ENCODE assay signal across 39 cellular contexts in the genomic region with DNA sequence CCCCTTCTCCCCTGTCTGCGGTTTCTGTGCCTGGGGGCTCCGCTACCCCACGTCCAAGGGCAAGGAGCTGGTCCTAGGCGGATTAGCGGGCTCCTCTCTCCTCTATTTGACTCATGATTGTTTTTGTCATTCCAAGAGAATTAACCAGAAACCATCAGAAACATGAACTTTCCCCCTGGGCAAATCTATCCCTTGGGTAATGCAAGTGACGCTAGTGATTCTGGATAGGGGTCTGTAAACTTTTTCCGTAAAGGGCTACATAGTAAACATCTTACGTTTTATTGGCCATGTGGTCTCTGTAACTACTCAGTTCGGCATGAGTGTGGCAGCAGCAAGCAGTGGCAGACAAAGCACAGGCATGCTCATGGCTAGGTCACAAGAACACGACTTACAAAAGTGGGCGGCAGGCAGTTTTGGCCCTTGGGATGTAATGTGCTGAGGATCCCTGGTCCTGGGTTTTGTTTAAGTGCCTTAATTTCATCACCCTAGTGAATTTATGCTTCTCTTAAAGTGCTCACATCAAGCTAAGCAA. TPM values are rescaled to one million over a fixed set of nuclear protein-coding genes. Genes with fewer than 3 reads are reported as not detected.
"Had no signal": no experiment of that assay in that cellular context is flagged by ENCODE, and none has a peak within 500 bp of the region (broad histone marks: within the 10 kb centered on the region; RNA-seq: fewer than 3 reads in every experiment).

No MANE protein-coding gene starts in this region.

- H3K9me3 Mint-ChIP-seq: activated naive CD4-positive, alpha-beta T cell treated with anti-CD3 and anti-CD28 coated beads for 36 hours; activated naive CD4-positive, alpha-beta T cell treated with anti-CD3 and anti-CD28 coated beads, Interleukin-2, amount 50 U/mL, for 72 hours; activated T-cell treated with anti-CD3 and anti-CD28 coated beads, Interleukin-2, amount 50 U/mL, for 24 hours; activated T-helper 2 cell treated with anti-CD3 and anti-CD28 coated beads, Interferon-gamma antibody, Interleukin-2, Interleukin-4, amounts not matched to agents 10 μg/mL and 5 μg/mL and 100 μg/mL, durations not matched to agents 14 hours and 24 hours and 36 hours had no signal

- H3K9me3 ChIP-seq: adrenal gland, body of pancreas, breast epithelium had no signal

- DNase-seq: activated CD4-positive, alpha-beta T cell treated with anti-CD3 and anti-CD28 coated beads for 1 hour; activated CD4-positive, alpha-beta T cell treated with anti-CD3 and anti-CD28 coated beads for 48 hours; activated CD4-positive, alpha-beta T cell treated with anti-CD3 and anti-CD28 coated beads, Interleukin-2, amount 50 U/mL, for 4 hours; activated CD4-positive, CD25-positive, alpha-beta regulatory T cell; activated CD8-positive, alpha-beta T cell treated with anti-CD3 and anti-CD28 coated beads, Interleukin-2, amount 10 ng/mL, durations not matched to agents 7 days and 5 days; activated gamma-delta T cell; activated naive CD4-positive, alpha-beta T cell treated with anti-CD3 and anti-CD28 coated beads for 36 hours; activated T-cell treated with anti-CD3 and anti-CD28 coated beads, Interleukin-2, amount 50 U/mL, for 24 hours; body of pancreas; Karpas-422; KBM-7; MM.1S; MV-4-11; NCI-H1092; NCI-H1417; NCI-H146; NCI-H187; NCI-H2081; NCI-H2171 treated with DMSO at 0.1 percent for 48 hours; NCI-H226; NCI-H446 treated with DMSO at 0.1 percent for 48 hours; NCI-H524; NCI-H69; NCI-H82; SIG-M5; SW 1271; T-helper 1 cell; T-helper 2 cell; T-helper 9 cell had no signal

- H3K36me3 ChIP-seq: adrenal gland, breast epithelium, WERI-Rb-1 had no signal

- H3K4me3 ChIP-seq: adrenal gland, body of pancreas, breast epithelium had no signal

- H3K27ac ChIP-seq: adrenal gland, body of pancreas, breast epithelium, RWPE1, WERI-Rb-1 had no signal

- H3K4me1 ChIP-seq: adrenal gland, body of pancreas, breast epithelium had no signal

- H3K36me3 Mint-ChIP-seq: activated naive CD4-positive, alpha-beta T cell treated with anti-CD3 and anti-CD28 coated beads, Interleukin-2, amount 50 U/mL, for 72 hours had no signal

- H3K27me3 Mint-ChIP-seq: activated T-cell treated with anti-CD3 and anti-CD28 coated beads, Interleukin-2, amount 50 U/mL, for 24 hours had no signal

- H3K27ac Mint-ChIP-seq: activated CD8-positive, alpha-beta T cell treated with anti-CD3 and anti-CD28 coated beads, Interleukin-2, amount 10 ng/mL, durations not matched to agents 7 days and 5 days; activated naive CD4-positive, alpha-beta T cell treated with anti-CD3 and anti-CD28 coated beads for 36 hours; activated naive CD4-positive, alpha-beta T cell treated with anti-CD3 and anti-CD28 coated beads, Interleukin-2, amount 50 U/mL, for 72 hours; activated T-cell treated with anti-CD3 and anti-CD28 coated beads, Interleukin-2, amount 50 U/mL, for 24 hours; activated T-helper 2 cell treated with anti-CD3 and anti-CD28 coated beads, Interferon-gamma antibody, Interleukin-2, Interleukin-4, amounts not matched to agents 10 μg/mL and 5 μg/mL and 100 μg/mL, durations not matched to agents 14 hours and 24 hours and 36 hours had no signal

- H3K27me3 ChIP-seq: adrenal gland, body of pancreas, breast epithelium had no signal

- ATAC-seq: activated CD8-positive, alpha-beta T cell treated with anti-CD3 and anti-CD28 coated beads, Interleukin-2, amount 10 ng/mL, durations not matched to agents 7 days and 5 days; activated naive CD4-positive, alpha-beta T cell treated with anti-CD3 and anti-CD28 coated beads, Interleukin-2, amount 50 U/mL, for 72 hours; body of pancreas; Panc1; Right ventricle myocardium inferior had no signal

- H3K4me3 Mint-ChIP-seq: activated CD8-positive, alpha-beta T cell treated with anti-CD3 and anti-CD28 coated beads, Interleukin-2, amount 10 ng/mL, durations not matched to agents 7 days and 5 days; activated naive CD4-positive, alpha-beta T cell treated with anti-CD3 and anti-CD28 coated beads for 36 hours; activated T-cell treated with anti-CD3 and anti-CD28 coated beads, Interleukin-2, amount 50 U/mL, for 24 hours had no signal

RNA-seq across cellular contexts. Expression of a gene that starts 0.7 kb away (rescaled TPM):
- total RNA-seq: activated CD8-positive, alpha-beta T cell treated with anti-CD3 and anti-CD28 coated beads, Interleukin-2, amount 10 ng/mL, durations not matched to agents 7 days and 5 days; activated naive CD4-positive, alpha-beta T cell treated with anti-CD3 and anti-CD28 coated beads for 36 hours; activated naive CD4-positive, alpha-beta T cell treated with anti-CD3 and anti-CD28 coated beads, Interleukin-2, amount 50 U/mL, for 72 hours; activated T-helper 2 cell treated with anti-CD3 and anti-CD28 coated beads, Interferon-gamma antibody, Interleukin-2, Interleukin-4, amounts not matched to agents 10 μg/mL and 5 μg/mL and 100 μg/mL, durations not matched to agents 14 hours and 24 hours and 36 hours; adrenal gland; astrocyte; body of pancreas; breast epithelium; cardiac septum; Right ventricle myocardium inferior had no signal
- polyA plus RNA-seq: adrenal gland had no signal

RNA-seq across cellular contexts. Expression of a gene that starts 12.5 kb away (rescaled TPM):
- total RNA-seq: activated CD8-positive, alpha-beta T cell treated with anti-CD3 and anti-CD28 coated beads, Interleukin-2, amount 10 ng/mL, durations not matched to agents 7 days and 5 days; activated naive CD4-positive, alpha-beta T cell treated with anti-CD3 and anti-CD28 coated beads for 36 hours; activated naive CD4-positive, alpha-beta T cell treated with anti-CD3 and anti-CD28 coated beads, Interleukin-2, amount 50 U/mL, for 72 hours; activated T-helper 2 cell treated with anti-CD3 and anti-CD28 coated beads, Interferon-gamma antibody, Interleukin-2, Interleukin-4, amounts not matched to agents 10 μg/mL and 5 μg/mL and 100 μg/mL, durations not matched to agents 14 hours and 24 hours and 36 hours; adrenal gland; astrocyte; body of pancreas; breast epithelium; cardiac septum; Right ventricle myocardium inferior had no signal
- polyA plus RNA-seq: adrenal gland had no signal

RNA-seq across cellular contexts. Expression of a gene that starts 38.9 kb away (rescaled TPM):
- total RNA-seq: activated CD8-positive, alpha-beta T cell treated with anti-CD3 and anti-CD28 coated beads, Interleukin-2, amount 10 ng/mL, durations not matched to agents 7 days and 5 days; activated naive CD4-positive, alpha-beta T cell treated with anti-CD3 and anti-CD28 coated beads for 36 hours; activated naive CD4-positive, alpha-beta T cell treated with anti-CD3 and anti-CD28 coated beads, Interleukin-2, amount 50 U/mL, for 72 hours; activated T-helper 2 cell treated with anti-CD3 and anti-CD28 coated beads, Interferon-gamma antibody, Interleukin-2, Interleukin-4, amounts not matched to agents 10 μg/mL and 5 μg/mL and 100 μg/mL, durations not matched to agents 14 hours and 24 hours and 36 hours; adrenal gland; astrocyte; body of pancreas; breast epithelium; cardiac septum; Right ventricle myocardium inferior had no signal
- polyA plus RNA-seq: adrenal gland had no signal
